8 cellular contexts compared by ENCODE assay signal in the genomic region with DNA sequence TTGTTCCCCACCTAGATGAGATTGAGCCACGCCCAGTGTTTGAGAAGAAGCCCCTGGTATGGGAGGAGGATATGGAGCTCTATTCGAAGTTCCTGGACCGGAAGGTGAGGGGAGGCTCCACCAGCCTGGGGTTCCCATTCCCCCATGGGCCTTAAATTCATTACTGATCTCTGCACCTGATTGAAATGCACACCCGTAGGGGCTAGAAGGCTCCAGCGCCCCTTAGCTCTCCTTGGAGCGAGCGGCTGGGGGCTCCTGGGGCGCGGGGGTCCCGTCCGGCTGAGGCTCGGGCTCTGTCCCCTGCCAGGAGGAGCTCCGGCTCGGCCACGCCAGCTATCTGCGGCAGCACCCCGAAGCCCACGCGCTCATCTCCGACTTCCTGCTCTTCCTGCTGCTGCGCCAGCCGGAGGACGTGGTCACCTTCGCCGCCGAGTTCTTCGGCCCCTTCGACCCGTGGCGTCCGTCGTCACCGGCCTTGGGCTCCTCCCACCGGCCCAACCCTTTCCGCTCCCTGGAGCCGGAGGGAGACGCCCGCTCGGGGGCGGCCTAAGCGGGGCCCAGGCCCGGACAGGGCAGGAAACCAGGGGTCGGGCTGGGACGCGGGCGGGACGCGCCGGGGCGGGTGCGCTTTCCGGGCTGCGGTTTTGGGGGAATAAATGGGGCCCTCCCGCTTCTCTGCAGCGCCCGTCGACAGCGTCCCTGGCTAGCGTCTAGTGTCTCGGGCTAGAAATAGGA. TPM values are rescaled to one million over a fixed set of nuclear protein-coding genes. Genes with fewer than 3 reads are reported as not detected.
DNase-seq lines count a peak whose midpoint lies in the region; ATAC-seq and TF ChIP-seq lines count a peak whose summit lies in the region.

No MANE protein-coding gene starts in this region.

- peak; percentile 75 for ATAC-seq in GM18499 (IDR thresholded peaks at IDR 0.05; ENCODE audit: insufficient read depth, unreplicated experiment)
- ATAC-seq in HG02798 (IDR thresholded peaks at IDR 0.05; ENCODE audit: poor library complexity, unreplicated experiment), result peak; percentile 94
- ATAC-seq in PC-3, result peak; percentile 93
- ATAC-seq in activated T-helper 17 cell treated with anti-CD3 and anti-CD28 coated beads, Interleukin-2, amount 50 U/mL, for 72 hours (replicated peaks), result peak; percentile 99

- no peaks in the 10 kb centered on the region for H3K27me3 Mint-ChIP-seq in activated T-helper 17 cell treated with anti-CD3 and anti-CD28 coated beads, Interleukin-2, amount 50 U/mL, for 72 hours

- peak; percentile 69 for DNase-seq in PC-3
- peak; percentile 91 for DNase-seq in fibroblast of villous mesenchyme (ENCODE audit: low read depth)
- no peak for DNase-seq in NCI-H748 treated with DMSO at 0.1 percent for 48 hours (lab: John Stamatoyannopoulos, UW)

- no peaks in the 10 kb centered on the region for H3K79me2 ChIP-seq in PC-3 (ENCODE audit: low read length)

- no peak overlapping the region for H3K27ac ChIP-seq in PC-3 (ENCODE audit: low read length)
- H3K27ac ChIP-seq in neutrophil, result peak overlapping the region; percentile 99
- peak overlapping the region; percentile 69 for H3K27ac ChIP-seq in subcutaneous abdominal adipose tissue (ENCODE audit: low read depth, low read length)

- H3K4me1 Mint-ChIP-seq in activated T-helper 17 cell treated with anti-CD3 and anti-CD28 coated beads, Interleukin-2, amount 50 U/mL, for 72 hours, result peaks cover 7% of the 10 kb centered on the region

- H3K9me3 Mint-ChIP-seq in activated T-helper 17 cell treated with anti-CD3 and anti-CD28 coated beads, Interleukin-2, amount 50 U/mL, for 72 hours, result no peaks in the 10 kb centered on the region

- TF ChIP-seq CTCF in PC-3 (conservative IDR thresholded peaks at IDR 0.05; ENCODE audit: low read depth, low read length) (no peak), fibroblast of villous mesenchyme (IDR thresholded peaks at IDR 0.05; ENCODE audit: insufficient read depth, low read depth, low read length) (no peak), neutrophil (IDR thresholded peaks at IDR 0.05) (peak; percentile 68)

- peak overlapping the region; percentile 89 for H2AFZ ChIP-seq in PC-3 (ENCODE audit: low read length)

- no peaks in the 10 kb centered on the region for H3K36me3 Mint-ChIP-seq in activated T-helper 17 cell treated with anti-CD3 and anti-CD28 coated beads, Interleukin-2, amount 50 U/mL, for 72 hours (ENCODE audit: low read depth)

- H3K4me3 ChIP-seq in PC-3 (ENCODE audit: low read length) (peak overlapping the region; percentile 71), fibroblast of villous mesenchyme (ENCODE audit: low read depth, low read length) (peak overlapping the region; percentile 64), neutrophil (ENCODE audit: low read depth in 1 of 2, low read length in 1 of 2) (peak overlapping the region; percentile 82 to 83), subcutaneous abdominal adipose tissue (ENCODE audit: low read depth in 1 of 5, low read length in 5 of 5) (peak overlapping the region; percentile 66 to 77 (median 71))

- H3K36me3 ChIP-seq in PC-3 (ENCODE audit: low read depth, low read length) (no peaks in the 10 kb centered on the region), neutrophil (no peaks in the 10 kb centered on the region), subcutaneous abdominal adipose tissue (ENCODE audit: control insufficient read depth in 5 of 5, insufficient read depth in 5 of 5, low read length in 5 of 5) (no peaks in the 10 kb centered on the region)

- no peaks in the 10 kb centered on the region for H3K27me3 ChIP-seq in PC-3 (ENCODE audit: low read length)
- H3K27me3 ChIP-seq in neutrophil, result no peaks in the 10 kb centered on the region
- H3K27me3 ChIP-seq in subcutaneous abdominal adipose tissue (ENCODE audit: control insufficient read depth in 5 of 5, insufficient read depth in 4 of 5, low read length in 5 of 5), result no peaks in the 10 kb centered on the region

- CTCF ChIA-PET in PC-3 (lab: Charles Lee), result interaction anchor here (0.6 kb wide), 1 partner anchor 65 kb away, joined by 5 read pairs; no protein-coding TSS in a partner anchor

- H3K9me3 ChIP-seq in PC-3 (ENCODE audit: low read length), result no peaks in the 10 kb centered on the region
- H3K9me3 ChIP-seq in neutrophil, result no peaks in the 10 kb centered on the region
- peaks cover 2 to 7% (median 6%) of the 10 kb centered on the region in 5 donors for H3K9me3 ChIP-seq in subcutaneous abdominal adipose tissue (ENCODE audit: control insufficient read depth in 5 of 5, low read length in 5 of 5)

- H3F3A ChIP-seq in PC-3 (ENCODE audit: low read length, unreplicated experiment), result no peaks in the 10 kb centered on the region

- no peaks in the 10 kb centered on the region for H4K20me1 ChIP-seq in PC-3 (ENCODE audit: low read length)

- 0 out of 2 replicates have a peak, but pooled peaks cover 5% of the 10 kb centered on the region for H3K4me1 ChIP-seq in PC-3 (ENCODE audit: insufficient read depth, low read length)
- peaks cover 90 to 98% of the 10 kb centered on the region in 2 experiments for H3K4me1 ChIP-seq in neutrophil (ENCODE audit: control insufficient read depth in 1 of 2, insufficient read depth in 1 of 2, low read depth in 1 of 2, low read length in 1 of 2)
- H3K4me1 ChIP-seq in subcutaneous abdominal adipose tissue (ENCODE audit: control insufficient read depth in 5 of 5, insufficient read depth in 5 of 5, low read length in 5 of 5), result peaks cover 3 to 36% (median 29%) of the 10 kb centered on the region in 5 donors

- intact Hi-C loops in PC-3 (cut with micrococcal nuclease), result no loop called here

- H3K27ac Mint-ChIP-seq in activated T-helper 17 cell treated with anti-CD3 and anti-CD28 coated beads, Interleukin-2, amount 50 U/mL, for 72 hours, result peak overlapping the region; percentile 66

- H3K4me3 Mint-ChIP-seq in activated T-helper 17 cell treated with anti-CD3 and anti-CD28 coated beads, Interleukin-2, amount 50 U/mL, for 72 hours, result peak overlapping the region; percentile 70

- POLR2A ChIA-PET in PC-3 (lab: Charles Lee; ENCODE audit: unreplicated experiment), result interaction anchor here (0.6 kb wide), 1 partner anchor 97 kb away, joined by 4 read pairs; the partner anchor contains the start of genes AAMP and PNKD

- H3K9ac ChIP-seq in PC-3 (ENCODE audit: low read length) (peak overlapping the region; percentile 49), subcutaneous abdominal adipose tissue (ENCODE audit: low read length in 5 of 5) (peak overlapping the region; percentile 63 to 76 (median 68))

- TSS peak; percentile 90 for BruUV-seq in PC-3 (replicated peaks; lab: Mats Ljungman, UMichigan)

- H3K4me2 ChIP-seq in PC-3 (ENCODE audit: low read length), result peak overlapping the region; percentile 93

- H3K9me2 ChIP-seq in PC-3 (replicated peaks; ENCODE audit: low read length), result no peaks in the 10 kb centered on the region

RNA-seq across cellular contexts. Expression of gene CATIP, which starts 10.9 kb away (rescaled TPM):
- total RNA-seq in PC-3 (2014; rRNA removed) (not detected in 2 replicates), fibroblast of villous mesenchyme (0.43 TPM in 1 of 2 replicates, not detected in the other)
- total RNA-seq in activated T-helper 17 cell treated with anti-CD3 and anti-CD28 coated beads, Interleukin-2, amount 50 U/mL, for 72 hours, result not detected

RNA-seq across cellular contexts. Expression of gene SLC11A1, which starts 14.5 kb away (rescaled TPM):
- total RNA-seq in PC-3 (2014; rRNA removed), result 0.17 and 0.33 TPM in 2 replicates
- total RNA-seq in activated T-helper 17 cell treated with anti-CD3 and anti-CD28 coated beads, Interleukin-2, amount 50 U/mL, for 72 hours, result under 1 TPM; 0.09 to 0.19 TPM
- under 0.01 and 0.43 TPM in 2 replicates for total RNA-seq in fibroblast of villous mesenchyme

RNA-seq across cellular contexts. Expression of gene CTDSP1, which starts 32.1 kb away (rescaled TPM):
- total RNA-seq in PC-3 (2014; rRNA removed) (73.2 and 94.6 TPM in 2 replicates), fibroblast of villous mesenchyme (63.5 and 66.9 TPM in 2 replicates)
- total RNA-seq in activated T-helper 17 cell treated with anti-CD3 and anti-CD28 coated beads, Interleukin-2, amount 50 U/mL, for 72 hours, result 100 to 1,000 TPM; 126 to 197 TPM

RNA-seq across cellular contexts. Expression of gene VIL1, which starts 51.3 kb away (rescaled TPM):
- 0.26 and 0.92 TPM in 2 replicates for total RNA-seq in PC-3 (2014; rRNA removed)
- total RNA-seq in activated T-helper 17 cell treated with anti-CD3 and anti-CD28 coated beads, Interleukin-2, amount 50 U/mL, for 72 hours, result under 1 TPM in 1 of 2 donors, not detected in 1; 0.34 TPM
- under 0.01 TPM in 1 of 2 replicates, not detected in the other for total RNA-seq in fibroblast of villous mesenchyme
